In the genomic region with DNA sequence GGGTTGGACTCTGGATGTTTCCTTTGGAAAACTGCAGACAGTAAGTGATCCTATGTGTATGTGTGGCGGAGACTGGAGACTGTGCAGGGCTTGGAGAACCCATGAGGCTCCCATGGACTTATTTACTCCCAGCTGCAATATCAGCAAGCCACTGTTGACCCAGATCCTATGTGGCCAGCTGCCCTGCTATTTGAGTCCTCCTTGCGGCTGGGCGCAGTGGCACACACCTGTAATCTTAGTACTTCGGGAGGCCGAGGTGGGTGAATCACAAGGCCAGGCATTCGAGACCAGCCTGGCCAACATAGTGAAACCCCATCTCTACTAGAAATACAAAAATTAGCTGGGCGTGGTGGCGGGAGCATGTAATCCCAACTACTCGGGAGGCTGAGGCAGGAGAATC, we compare ENCODE assay signal across 29 cellular contexts.
"Had no signal": no experiment of that assay in that cellular context is flagged by ENCODE, and none has a peak within 500 bp of the region (broad histone marks: within the 10 kb centered on the region; RNA-seq: fewer than 3 reads in every experiment).

No MANE protein-coding gene starts in this region.

- DNase-seq: activated effector memory CD4-positive, alpha-beta T cell treated with anti-CD3 and anti-CD28 coated beads, Interleukin-2, amount 50 U/mL, for 16 hours; activated effector memory CD4-positive, alpha-beta T cell treated with Interleukin-2 at 50 U/mL for 16 hours; activated gamma-delta T cell; activated gamma-delta T cell treated with Interleukin-2 at 50 U/mL for 16 hours; activated naive CD4-positive, alpha-beta T cell; activated naive CD4-positive, alpha-beta T cell treated with anti-CD3 and anti-CD28 coated beads for 36 hours; activated naive CD4-positive, alpha-beta T cell treated with anti-CD3 and anti-CD28 coated beads, Interleukin-2, amount 10 ng/mL, durations not matched to agents 7 days and 5 days; activated naive CD4-positive, alpha-beta T cell treated with anti-CD3 and anti-CD28 coated beads, Interleukin-2, amount 50 U/mL, for 16 hours; activated naive CD4-positive, alpha-beta T cell treated with Interleukin-2 at 50 U/mL for 16 hours; activated naive CD8-positive, alpha-beta T cell treated with anti-CD3 and anti-CD28 coated beads for 36 hours; activated naive CD8-positive, alpha-beta T cell treated with anti-CD3 and anti-CD28 coated beads, Interleukin-2, amount 10 ng/mL, durations not matched to agents 7 days and 5 days; activated naive CD8-positive, alpha-beta T cell treated with anti-CD3 and anti-CD28 coated beads, Interleukin-2, amount 50 U/mL, for 24 hours; activated T-cell treated with anti-CD3 and anti-CD28 coated beads, Interleukin-2, amount 50 U/mL, for 1 hour; activated T-cell treated with anti-CD3 and anti-CD28 coated beads, Interleukin-2, amount 50 U/mL, for 24 hours; activated T-cell treated with anti-CD3 and anti-CD28 coated beads, Interleukin-2, amount 50 U/mL, for 4 hours; activated T-cell treated with anti-CD3 and anti-CD28 coated beads, Interleukin-2, amount 50 U/mL, for 48 hours; activated T-cell treated with anti-CD3 and anti-CD28 coated beads, Interleukin-2, amount 50 U/mL, for 72 hours; adrenal gland; amniotic stem cell; amygdala; anterior cingulate cortex; aorta; body of pancreas; brain microvascular endothelial cell; caudate nucleus; central memory CD4-positive, alpha-beta T cell; cerebellar nuclear complex had no signal

- ATAC-seq: activated naive CD4-positive, alpha-beta T cell treated with anti-CD3 and anti-CD28 coated beads, Interleukin-2, amount 50 U/mL, for 72 hours; activated naive CD8-positive, alpha-beta T cell treated with anti-CD3 and anti-CD28 coated beads, Interleukin-2, amount 50 U/mL, for 24 hours; activated T-cell treated with anti-CD3 and anti-CD28 coated beads, Interleukin-2, amount 50 U/mL, for 4 hours; activated T-cell treated with anti-CD3 and anti-CD28 coated beads, Interleukin-2, amount 50 U/mL, for 72 hours; activated T-helper 17 cell treated with anti-CD3 and anti-CD28 coated beads, Interleukin-2, amount 50 U/mL, for 72 hours; body of pancreas had no signal
